In the genomic region with DNA sequence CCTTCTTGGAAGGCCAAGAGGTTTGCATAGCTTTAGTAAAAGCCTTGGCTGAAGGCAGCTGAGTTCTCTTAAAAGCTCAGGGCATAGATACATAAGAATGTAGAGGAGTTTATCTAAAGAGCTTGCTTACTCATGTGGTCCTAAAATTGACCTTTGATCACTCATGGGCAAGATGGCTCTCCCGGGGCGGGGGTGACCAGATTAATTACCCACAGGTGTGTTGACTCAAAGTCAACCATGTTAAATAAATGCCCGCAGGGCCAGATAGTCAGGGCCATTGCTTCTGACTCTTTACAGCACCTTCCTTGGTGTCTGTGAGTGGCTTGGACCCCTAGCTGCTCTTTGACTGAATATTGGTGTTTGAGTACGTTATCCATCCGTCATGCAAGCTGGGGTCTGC, we compare ENCODE assay signal across 32 cellular contexts. TPM values are rescaled to one million over a fixed set of nuclear protein-coding genes. Genes with fewer than 3 reads are reported as not detected.
"Had no signal": no experiment of that assay in that cellular context is flagged by ENCODE, and none has a peak within 500 bp of the region (broad histone marks: within the 10 kb centered on the region; RNA-seq: fewer than 3 reads in every experiment).

No MANE protein-coding gene starts in this region.

- H3K27ac Mint-ChIP-seq: activated CD4-positive, alpha-beta T cell treated with anti-CD3 and anti-CD28 coated beads for 36 hours; activated CD4-positive, alpha-beta T cell treated with anti-CD3 and anti-CD28 coated beads, Interleukin-2, amount 10 ng/mL, durations not matched to agents 7 days and 5 days; activated CD8-positive, alpha-beta T cell treated with anti-CD3 and anti-CD28 coated beads, Interleukin-2, amount 10 ng/mL, durations not matched to agents 7 days and 5 days; activated naive CD4-positive, alpha-beta T cell treated with anti-CD3 and anti-CD28 coated beads, Interleukin-2, amount 50 U/mL, for 24 hours; activated naive CD8-positive, alpha-beta T cell treated with anti-CD3 and anti-CD28 coated beads, Interleukin-2, amount 10 ng/mL, durations not matched to agents 7 days and 5 days; activated T-cell treated with anti-CD3 and anti-CD28 coated beads, Interleukin-2, amount 50 U/mL, for 24 hours; activated T-helper 2 cell treated with anti-CD3 and anti-CD28 coated beads, Interferon-gamma antibody, Interleukin-2, Interleukin-4, amounts not matched to agents 10 μg/mL and 5 μg/mL and 100 μg/mL, durations not matched to agents 14 hours and 24 hours and 36 hours; T-helper 1 cell treated with Interleukin-12 subunit alpha and Interleukin-12 subunit beta and Interleukin-4 antibody, amounts not matched to agents 30 μg/mL and 1 μg/mL, for 36 hours; T-helper 2 cell treated with Interferon-gamma antibody and Interleukin-4, amounts not matched to agents 5 μg/mL and 100 μg/mL, for 36 hours had no signal

- H3K27ac ChIP-seq: ascending aorta, breast epithelium, PC-9, RWPE1, SK-N-MC had no signal

- H3K4me3 ChIP-seq: ascending aorta, breast epithelium, MG63, PC-9, SK-N-MC had no signal

- H3K36me3 Mint-ChIP-seq: activated naive CD4-positive, alpha-beta T cell treated with anti-CD3 and anti-CD28 coated beads, Interleukin-2, amount 50 U/mL, for 24 hours; activated naive CD8-positive, alpha-beta T cell treated with anti-CD3 and anti-CD28 coated beads, Interleukin-2, amount 10 ng/mL, durations not matched to agents 7 days and 5 days had no signal

- H3K4me1 ChIP-seq: ascending aorta, breast epithelium had no signal

- H3K9me3 Mint-ChIP-seq: activated naive CD4-positive, alpha-beta T cell treated with anti-CD3 and anti-CD28 coated beads, Interleukin-2, amount 50 U/mL, for 24 hours; T-helper 1 cell treated with Interleukin-12 subunit alpha and Interleukin-12 subunit beta and Interleukin-4 antibody, amounts not matched to agents 30 μg/mL and 1 μg/mL, for 36 hours had no signal

- H3K4me1 Mint-ChIP-seq: activated CD4-positive, alpha-beta T cell treated with anti-CD3 and anti-CD28 coated beads for 36 hours; activated CD4-positive, alpha-beta T cell treated with anti-CD3 and anti-CD28 coated beads, Interleukin-2, amount 10 ng/mL, durations not matched to agents 7 days and 5 days; activated naive CD4-positive, alpha-beta T cell treated with anti-CD3 and anti-CD28 coated beads, Interleukin-2, amount 50 U/mL, for 24 hours; activated naive CD8-positive, alpha-beta T cell treated with anti-CD3 and anti-CD28 coated beads, Interleukin-2, amount 10 ng/mL, durations not matched to agents 7 days and 5 days had no signal

- H3K4me3 Mint-ChIP-seq: activated CD4-positive, alpha-beta T cell treated with anti-CD3 and anti-CD28 coated beads for 36 hours; activated CD4-positive, alpha-beta T cell treated with anti-CD3 and anti-CD28 coated beads, Interleukin-2, amount 10 ng/mL, durations not matched to agents 7 days and 5 days; activated CD8-positive, alpha-beta T cell treated with anti-CD3 and anti-CD28 coated beads, Interleukin-2, amount 10 ng/mL, durations not matched to agents 7 days and 5 days; activated naive CD4-positive, alpha-beta T cell treated with anti-CD3 and anti-CD28 coated beads, Interleukin-2, amount 50 U/mL, for 24 hours; activated naive CD8-positive, alpha-beta T cell treated with anti-CD3 and anti-CD28 coated beads, Interleukin-2, amount 10 ng/mL, durations not matched to agents 7 days and 5 days; activated T-cell treated with anti-CD3 and anti-CD28 coated beads, Interleukin-2, amount 50 U/mL, for 24 hours; T-helper 1 cell treated with Interleukin-12 subunit alpha and Interleukin-12 subunit beta and Interleukin-4 antibody, amounts not matched to agents 30 μg/mL and 1 μg/mL, for 36 hours; T-helper 2 cell treated with Interferon-gamma antibody and Interleukin-4, amounts not matched to agents 5 μg/mL and 100 μg/mL, for 36 hours had no signal

- H3K36me3 ChIP-seq: ascending aorta, breast epithelium, MG63 had no signal

- ATAC-seq: activated CD4-positive, alpha-beta T cell treated with anti-CD3 and anti-CD28 coated beads for 36 hours; activated CD4-positive, CD25-positive, alpha-beta regulatory T cell treated with anti-CD3 and anti-CD28 coated beads, Interleukin-2, amount 50 U/mL, for 24 hours; activated CD8-positive, alpha-beta T cell treated with anti-CD3 and anti-CD28 coated beads, Interleukin-2, amount 10 ng/mL, durations not matched to agents 7 days and 5 days; Right ventricle myocardium inferior had no signal

- H3K27me3 Mint-ChIP-seq: activated CD4-positive, alpha-beta T cell treated with anti-CD3 and anti-CD28 coated beads, Interleukin-2, amount 10 ng/mL, durations not matched to agents 7 days and 5 days; activated naive CD4-positive, alpha-beta T cell treated with anti-CD3 and anti-CD28 coated beads, Interleukin-2, amount 50 U/mL, for 24 hours; activated T-cell treated with anti-CD3 and anti-CD28 coated beads, Interleukin-2, amount 50 U/mL, for 24 hours had no signal

- DNase-seq: activated CD4-positive, alpha-beta T cell treated with anti-CD3 and anti-CD28 coated beads for 36 hours; activated CD4-positive, alpha-beta T cell treated with anti-CD3 and anti-CD28 coated beads, Interleukin-2, amount 10 ng/mL, durations not matched to agents 7 days and 5 days; activated CD4-positive, alpha-beta T cell treated with anti-CD3 and anti-CD28 coated beads, Interleukin-2, amount 50 U/mL, for 48 hours; activated CD8-positive, alpha-beta T cell treated with anti-CD3 and anti-CD28 coated beads, Interleukin-2, amount 10 ng/mL, durations not matched to agents 7 days and 5 days; activated gamma-delta T cell; activated naive CD4-positive, alpha-beta T cell treated with Interleukin-2 at 50 U/mL for 16 hours; activated naive CD8-positive, alpha-beta T cell treated with anti-CD3 and anti-CD28 coated beads, Interleukin-2, amount 10 ng/mL, durations not matched to agents 7 days and 5 days; activated T-cell treated with anti-CD3 and anti-CD28 coated beads, Interleukin-2, amount 50 U/mL, for 24 hours; amygdala; Karpas-422; MG63; NCI-H1048; NCI-H1105 treated with DMSO at 0.1 percent for 48 hours; NCI-H1436; NCI-H1694; NCI-H1930; NCI-H2081 treated with DMSO at 0.1 percent for 48 hours; NCI-H2171; NCI-H510A; NCI-H748 treated with DMSO at 0.1 percent for 48 hours; NK-92 treated with Interleukin-12 subunit alpha and Interleukin-12 subunit beta, amount 100 ng/mL, for 24 hours; PC-9 had no signal

- H3K27me3 ChIP-seq: ascending aorta, breast epithelium, MG63 had no signal

RNA-seq across cellular contexts. Expression of a gene that starts 33.1 kb away (rescaled TPM):
- total RNA-seq: activated CD4-positive, alpha-beta T cell treated with anti-CD3 and anti-CD28 coated beads for 36 hours; activated CD4-positive, alpha-beta T cell treated with anti-CD3 and anti-CD28 coated beads, Interleukin-2, amount 10 ng/mL, durations not matched to agents 7 days and 5 days; activated CD8-positive, alpha-beta T cell treated with anti-CD3 and anti-CD28 coated beads, Interleukin-2, amount 10 ng/mL, durations not matched to agents 7 days and 5 days; activated naive CD8-positive, alpha-beta T cell treated with anti-CD3 and anti-CD28 coated beads, Interleukin-2, amount 10 ng/mL, durations not matched to agents 7 days and 5 days; activated T-helper 2 cell treated with anti-CD3 and anti-CD28 coated beads, Interferon-gamma antibody, Interleukin-2, Interleukin-4, amounts not matched to agents 10 μg/mL and 5 μg/mL and 100 μg/mL, durations not matched to agents 14 hours and 24 hours and 36 hours; PC-9 had no signal
